Comparison of ENCODE assay signal across 13 cellular contexts in the genomic region with DNA sequence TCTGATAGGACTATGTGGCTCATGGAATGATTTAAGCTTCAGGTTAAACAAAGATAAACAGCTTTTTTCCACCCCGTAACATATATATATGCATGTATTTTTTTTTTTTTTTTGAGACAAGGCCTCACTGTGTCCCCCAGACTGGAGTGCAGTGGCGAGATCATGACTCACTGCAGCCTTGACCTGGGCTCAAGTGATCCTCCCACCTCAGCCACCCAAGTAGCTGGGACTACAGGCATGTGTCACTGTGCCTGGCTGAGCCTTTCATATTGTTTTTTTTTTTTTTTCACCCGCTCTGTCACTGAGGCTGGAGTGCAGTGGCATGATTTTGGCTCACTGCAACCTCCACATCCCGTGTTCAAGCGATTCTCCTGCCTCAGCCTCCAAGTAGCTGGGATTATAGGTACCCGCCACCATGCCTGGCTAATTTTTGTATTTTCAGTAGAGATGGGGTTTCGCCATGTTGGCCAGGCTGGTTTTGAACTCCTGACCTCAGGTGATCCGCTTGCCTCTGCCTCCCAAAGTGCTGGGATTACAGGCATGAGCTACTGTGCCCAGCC. TPM values are rescaled to one million over a fixed set of nuclear protein-coding genes. Genes with fewer than 3 reads are reported as not detected.
DNase-seq lines count a peak whose midpoint lies in the region; ATAC-seq, FAIRE-seq and TF ChIP-seq lines count a peak whose summit lies in the region.
"Not testable (repeated sequence)": the region's sequence is repeated elsewhere in the genome, so short reads cannot be mapped to it uniquely, and the experiment has no call there.
"Had no signal": no experiment of that assay in that cellular context is flagged by ENCODE, and none has a peak within 500 bp of the region (broad histone marks: within the 10 kb centered on the region; RNA-seq: fewer than 3 reads in every experiment).

No MANE protein-coding gene starts in this region.

- H3K23ac ChIP-seq in mesenchymal stem cell (ENCODE audit: low read length in 2 of 2), result not testable (repeated sequence)

- not testable (repeated sequence) for H4K91ac ChIP-seq in mesenchymal stem cell (ENCODE audit: low read length)

- H3K18ac ChIP-seq in mesenchymal stem cell (ENCODE audit: low read depth in 1 of 2, low read length in 2 of 2), result not testable (repeated sequence)

- intact Hi-C loops in HCT116 (cut with micrococcal nuclease); K562 (cut with micrococcal nuclease): not testable (repeated sequence)

- not testable (repeated sequence) for H2BK5ac ChIP-seq in mesenchymal stem cell (ENCODE audit: low read depth, low read length, poor library complexity, severe bottlenecking)

- H4K8ac ChIP-seq in mesenchymal stem cell (ENCODE audit: low read length), result not testable (repeated sequence)

- DNase-seq in Caki2 (ENCODE audit: low read depth), result peak; percentile 14
- DNase-seq in EL, result peak; percentile 13
- DNase-seq in HCT116 (ENCODE audit: low read depth, low spot score), result not testable (repeated sequence)
- DNase-seq in M059J (ENCODE audit: low read depth), result peak; percentile 48
- DNase-seq in SJCRH30, result peak; percentile 15 to 20
- DNase-seq in K562 (ENCODE audit: extremely low read depth in 1 of 4, low spot score in 3 of 4), result peak in 1 of 4 experiments; percentile 30
- DNase-seq in islet precursor cell, result peak; percentile 76
- DNase-seq in mesenchymal stem cell, result peak; percentile 42

- H2BK120ac ChIP-seq in mesenchymal stem cell (ENCODE audit: low read depth, low read length), result not testable (repeated sequence)

- H2AFZ ChIP-seq in HCT116 (ENCODE audit: low read depth, low read length, poor library complexity, severe bottlenecking); K562 (ENCODE audit: low read depth, low read length); mesenchymal stem cell (ENCODE audit: low read depth, low read length): not testable (repeated sequence)

- H3K27me3 ChIP-seq in HCT116 (ENCODE audit: insufficient read depth, low read length); SJCRH30; K562 (ENCODE audit: control insufficient read depth in 2 of 2, insufficient read depth in 2 of 2, low read length in 2 of 2); mesenchymal stem cell (ENCODE audit: control insufficient read depth in 1 of 2, insufficient read depth in 1 of 2, low read length in 2 of 2): not testable (repeated sequence)

- H4K20me1 ChIP-seq in HCT116 (ENCODE audit: insufficient read depth); K562 (replicated peaks; ENCODE audit: control insufficient read depth, insufficient read depth, low read length): not testable (repeated sequence)

- H3K9ac ChIP-seq in HCT116 (ENCODE audit: low read length); K562 (ENCODE audit: insufficient read depth in 1 of 2, low read depth in 2 of 2, low read length in 2 of 2); mesenchymal stem cell (ENCODE audit: low read length): not testable (repeated sequence)

- not testable (repeated sequence) for H3K9me3 ChIP-seq in HCT116 (ENCODE audit: control insufficient read depth in 1 of 2, insufficient read depth in 1 of 2, low read depth in 1 of 2, low read length in 2 of 2); SJCRH30 (replicated peaks)
- H3K9me3 ChIP-seq in K562 (replicated peaks; ENCODE audit: control insufficient read depth, insufficient read depth, low read depth, low read length) (peaks cover 11% of the 10 kb centered on the region), mesenchymal stem cell (ENCODE audit: control insufficient read depth, low read length) (peaks cover 43% of the 10 kb centered on the region)

- H3K4me3 ChIP-seq in HCT116 (replicated peaks in 1 of 2; ENCODE audit: low read depth in 1 of 2, low read length in 2 of 2); SJCRH30; K562; mesenchymal stem cell (ENCODE audit: insufficient read depth in 1 of 2, low read depth in 1 of 2, low read length in 2 of 2): not testable (repeated sequence)

- peaks cover 100% of the 10 kb centered on the region for H3K79me2 ChIP-seq in HCT116 (ENCODE audit: insufficient read depth, low read length)
- H3K79me2 ChIP-seq in K562 (ENCODE audit: control insufficient read depth, insufficient read depth, low read length), result peaks cover 98% of the 10 kb centered on the region

- H3K4ac ChIP-seq in mesenchymal stem cell (ENCODE audit: low read depth in 1 of 2, low read length in 2 of 2), result not testable (repeated sequence)

- H3K36me3 ChIP-seq in HCT116 (ENCODE audit: control insufficient read depth in 1 of 2, insufficient read depth in 2 of 2, low read length in 2 of 2); SJCRH30; mesenchymal stem cell (ENCODE audit: control insufficient read depth in 1 of 2, insufficient read depth in 2 of 2, low read depth in 1 of 2, low read length in 2 of 2): not testable (repeated sequence)
- peaks cover 23% of the 10 kb centered on the region for H3K36me3 ChIP-seq in K562 (ENCODE audit: control insufficient read depth, insufficient read depth, low read length)

- WGBS in K562 (ENCODE audit: insufficient coverage, low coverage, missing lambda C conversion rate), result 93% methylated on average over 7 of the region's 8 CpGs
- 90% methylated on average over 8 of the region's 8 CpGs for WGBS in mesenchymal stem cell

- H2BK15ac ChIP-seq in mesenchymal stem cell (ENCODE audit: low read depth, poor library complexity, severe bottlenecking), result not testable (repeated sequence)

- not testable (repeated sequence) for H3K4me2 ChIP-seq in HCT116 (ENCODE audit: low read length); K562 (ENCODE audit: insufficient read depth, low read length); mesenchymal stem cell (ENCODE audit: low read length, poor library complexity, severe bottlenecking)

- FAIRE-seq in K562 (lab: Jason Lieb, UNC), result peak; percentile 26

- peak; percentile 36; the same call in 1 of the 2 replicates for ATAC-seq in HCT116
- peak; percentile 40 for ATAC-seq in K562

- not testable (repeated sequence) for TF ChIP-seq RAD21 in HCT116 (IDR thresholded peaks at IDR 0.05; ENCODE audit: low read depth); K562 (CRISPR knock-in tag; conservative IDR thresholded peaks at IDR 0.05 in 1 of 2, IDR thresholded peaks at IDR 0.05 in 1 of 2)

- H2BK12ac ChIP-seq in mesenchymal stem cell (ENCODE audit: low read length in 2 of 2), result not testable (repeated sequence)

- not testable (repeated sequence) for TF ChIP-seq CTCF in HCT116 (IDR thresholded peaks at IDR 0.05 in 2 of 3, conservative IDR thresholded peaks at IDR 0.05 in 1 of 3; ENCODE audit: borderline replicate concordance in 1 of 3, insufficient read depth in 1 of 3, low read depth in 2 of 3, low read length in 2 of 3); K562 (IDR thresholded peaks at IDR 0.05 in 2 of 3, conservative IDR thresholded peaks at IDR 0.05 in 1 of 3; ENCODE audit: insufficient read depth in 2 of 3, low read depth in 1 of 3, low read length in 3 of 3)

- RAD21 ChIA-PET in HCT116 (lab: Charles Lee; ENCODE audit: low non-redundant PET in 1 of 2, low total read pairs in 2 of 2, uncharacterized antibody in 2 of 2, unreplicated experiment in 2 of 2), result interaction anchor here in 1 of 2 experiments (0.6 kb wide), 1 partner anchor 26 kb away, joined by 3 read pairs; no protein-coding TSS in a partner anchor

- CTCF ChIA-PET in HCT116 (lab: Charles Lee); K562 (lab: Yijun Ruan, JAX; ENCODE audit: low intra/inter-chr PET ratio): not testable (repeated sequence)

- not testable (repeated sequence) for H3K9me2 ChIP-seq in HCT116 (ENCODE audit: insufficient read depth)

- H3K4me1 ChIP-seq in HCT116 (ENCODE audit: control insufficient read depth in 1 of 2, insufficient read depth in 2 of 2, low read length in 2 of 2); SJCRH30; K562 (replicated peaks in 1 of 2; ENCODE audit: control insufficient read depth in 2 of 2, insufficient read depth in 2 of 2, low read length in 2 of 2); mesenchymal stem cell (ENCODE audit: control insufficient read depth, insufficient read depth, low read depth, low read length): not testable (repeated sequence)

- H2AK5ac ChIP-seq in mesenchymal stem cell (ENCODE audit: low read length, severe bottlenecking), result not testable (repeated sequence)

- POLR2A ChIA-PET in HCT116 (lab: Charles Lee); K562 (lab: Yijun Ruan, JAX): not testable (repeated sequence)

- H3K9me1 ChIP-seq in K562 (ENCODE audit: control insufficient read depth, insufficient read depth, low read length), result not testable (repeated sequence)

- in situ Hi-C loops in Caki2 (cut with HindIII; ENCODE audit: low pct_unique_long_range_greater_than_20kb, low sequenced_read_pairs); K562 (cut with MboI): not testable (repeated sequence)

- H3K27ac ChIP-seq in HCT116 (ENCODE audit: low read depth, low read length); SJCRH30; K562 (ENCODE audit: extremely low read depth, low read depth, low read length); mesenchymal stem cell (ENCODE audit: low read length, poor library complexity, severe bottlenecking): not testable (repeated sequence)

- H3K14ac ChIP-seq in mesenchymal stem cell (ENCODE audit: low read length in 2 of 2), result not testable (repeated sequence)

- TF ChIP-seq EP300 in K562 (IDR thresholded peaks at IDR 0.05; ENCODE audit: low read length), result not testable (repeated sequence)

- H3K79me1 ChIP-seq in mesenchymal stem cell (replicated peaks; ENCODE audit: low read length, poor library complexity, severe bottlenecking), result peaks cover 24% of the 10 kb centered on the region

- not testable (repeated sequence) for BruUV-seq in HCT116 (replicated peaks; lab: Mats Ljungman, UMichigan); K562 (replicated peaks; lab: Mats Ljungman, UMichigan)

- not testable (repeated sequence) for TF ChIP-seq POLR2A in HCT116 (IDR thresholded peaks at IDR 0.05; ENCODE audit: borderline replicate concordance, extremely low read depth, insufficient read depth, insufficient read length)
- 0 out of 2 replicates have a peak, but pooled peaks have one; percentile 17 for TF ChIP-seq POLR2A in K562 (conservative IDR thresholded peaks at IDR 0.05)

RNA-seq across cellular contexts. Expression of a gene that starts 52.0 kb away (rescaled TPM):
- 94.7 and 195 TPM in 2 replicates for total RNA-seq in Caki2 (2014; rRNA removed; shearing (Covaris generic); ENCODE audit: low replicate concordance)
- total RNA-seq in HCT116 (2021; ENCODE audit: unreplicated experiment), result 118 TPM
- polyA plus RNA-seq in HCT116 (2012), result 66.5 and 89.2 TPM in 2 replicates
- 164 and 166 TPM in 2 replicates for total RNA-seq in M059J (2014; rRNA removed; shearing (Covaris generic))
- total RNA-seq in SJCRH30 (2014; rRNA removed; shearing (Covaris generic)), result 99.9 and 105 TPM in 2 replicates
- total RNA-seq in K562 (2011; cell fraction: chromatin; rRNA removed; ENCODE audit: low replicate concordance), result 53.3 and 114 TPM in 2 replicates
- total RNA-seq in K562 (2011; cell fraction: nucleolus; rRNA removed), result 35.0 and 41.6 TPM in 2 replicates
- total RNA-seq in K562 (2011; cell fraction: nucleoplasm; rRNA removed), result 70.9 and 83.6 TPM in 2 replicates
- total RNA-seq in K562 (2014; rRNA removed), result 124 and 151 TPM in 2 replicates
- total RNA-seq in K562 (2014; rRNA removed; fragmentation: Illumina TruSeq; extraction: Trizol), result 242 and 282 TPM in 2 replicates
- total RNA-seq in K562 (2015; rRNA removed; fragmentation: Illumina TruSeq; extraction: Trizol), result 247 and 267 TPM in 2 replicates
- total RNA-seq in K562 (2021), result 166 and 175 TPM in 2 replicates
- 133 and 228 TPM in 2 replicates for polyA plus RNA-seq in K562 (2011; rRNA removed)
- 43.9 and 84.5 TPM in 2 replicates for polyA plus RNA-seq in K562 (2011; cell fraction: cytosol; rRNA removed)
- 30.7 and 50.5 TPM in 2 replicates for polyA plus RNA-seq in K562 (2011; cell fraction: nucleus; rRNA removed)
- 110 and 150 TPM in 2 replicates for polyA plus RNA-seq in K562 (2012)
- 179 and 182 TPM in 2 replicates for polyA plus RNA-seq in K562 (2014; fragmentation: Illumina TruSeq; extraction: Trizol)
- polyA plus RNA-seq in K562 (2014; fragmentation: Nextera tagmentation; extraction: Ambion mirVana), result 100 to 1,000 TPM; 496 to 515 TPM
- 154 and 166 TPM in 2 replicates for polyA plus RNA-seq in K562 (2014; rRNA removed)
- 179 and 231 TPM in 2 replicates for polyA minus RNA-seq in K562 (2011; rRNA and poly(A)+ RNA removed)
- 45.1 and 58.5 TPM in 2 replicates for polyA minus RNA-seq in K562 (2011; cell fraction: cytosol; rRNA and poly(A)+ RNA removed)
- 89.4 and 138 TPM in 2 replicates for polyA minus RNA-seq in K562 (2011; cell fraction: nucleus; rRNA and poly(A)+ RNA removed)
- polyA plus RNA-seq in mesenchymal stem cell (2013, experiment 1 of 2), result 45.7 TPM
- polyA plus RNA-seq in mesenchymal stem cell (2013, experiment 2 of 2), result 46.5 TPM

RNA-seq across cellular contexts. Expression of a gene that starts 55.9 kb away (rescaled TPM):
- not detected in 2 replicates for total RNA-seq in Caki2 (2014; rRNA removed; shearing (Covaris generic); ENCODE audit: low replicate concordance)
- total RNA-seq in HCT116 (2021; ENCODE audit: unreplicated experiment), result 0.17 TPM
- 0.06 and 0.13 TPM in 2 replicates for polyA plus RNA-seq in HCT116 (2012)
- total RNA-seq in M059J (2014; rRNA removed; shearing (Covaris generic)), result not detected in 2 replicates
- total RNA-seq in SJCRH30 (2014; rRNA removed; shearing (Covaris generic)), result 0.13 and 0.20 TPM in 2 replicates
- 0.09 TPM in 1 of 2 replicates, not detected in the other for total RNA-seq in K562 (2011; cell fraction: chromatin; rRNA removed; ENCODE audit: low replicate concordance)
- not detected in 2 replicates for total RNA-seq in K562 (2011; cell fraction: nucleolus; rRNA removed)
- 0.23 TPM in 1 of 2 replicates, not detected in the other for total RNA-seq in K562 (2011; cell fraction: nucleoplasm; rRNA removed)
- 0.04 and 0.09 TPM in 2 replicates for total RNA-seq in K562 (2014; rRNA removed)
- total RNA-seq in K562 (2014; rRNA removed; fragmentation: Illumina TruSeq; extraction: Trizol), result not detected in 2 replicates
- total RNA-seq in K562 (2015; rRNA removed; fragmentation: Illumina TruSeq; extraction: Trizol), result 0.04 TPM in 1 of 2 replicates, not detected in the other
- not detected in 2 replicates for total RNA-seq in K562 (2021)
- 0.01 TPM in 1 of 2 replicates, not detected in the other for polyA plus RNA-seq in K562 (2011; rRNA removed)
- not detected in 2 replicates for polyA plus RNA-seq in K562 (2011; cell fraction: cytosol; rRNA removed)
- 0.04 TPM in 2 replicates for polyA plus RNA-seq in K562 (2011; cell fraction: nucleus; rRNA removed)
- 0.03 TPM in 1 of 2 replicates, not detected in the other for polyA plus RNA-seq in K562 (2012)
- polyA plus RNA-seq in K562 (2014; fragmentation: Illumina TruSeq; extraction: Trizol), result 0.01 TPM in 1 of 2 replicates, not detected in the other
- not detected for polyA plus RNA-seq in K562 (2014; fragmentation: Nextera tagmentation; extraction: Ambion mirVana)
- 0.01 TPM in 1 of 2 replicates, not detected in the other for polyA plus RNA-seq in K562 (2014; rRNA removed)
- 0.04 TPM in 1 of 2 replicates, not detected in the other for polyA minus RNA-seq in K562 (2011; rRNA and poly(A)+ RNA removed)
- polyA minus RNA-seq in K562 (2011; cell fraction: cytosol; rRNA and poly(A)+ RNA removed), result not detected in 2 replicates
- polyA minus RNA-seq in K562 (2011; cell fraction: nucleus; rRNA and poly(A)+ RNA removed), result under 0.01 and 0.11 TPM in 2 replicates
- polyA plus RNA-seq in mesenchymal stem cell (2013, experiment 1 of 2), result 0.01 TPM
- 0.01 TPM for polyA plus RNA-seq in mesenchymal stem cell (2013, experiment 2 of 2)
- total RNA-seq: CD4-positive, alpha-beta memory T cell; GM12878; H1 had no signal
- polyA plus RNA-seq: BJ; CD4-positive, alpha-beta memory T cell; GM23248; H1 had no signal
